ENCODE assay signal across 2 cellular contexts in the genomic region with DNA sequence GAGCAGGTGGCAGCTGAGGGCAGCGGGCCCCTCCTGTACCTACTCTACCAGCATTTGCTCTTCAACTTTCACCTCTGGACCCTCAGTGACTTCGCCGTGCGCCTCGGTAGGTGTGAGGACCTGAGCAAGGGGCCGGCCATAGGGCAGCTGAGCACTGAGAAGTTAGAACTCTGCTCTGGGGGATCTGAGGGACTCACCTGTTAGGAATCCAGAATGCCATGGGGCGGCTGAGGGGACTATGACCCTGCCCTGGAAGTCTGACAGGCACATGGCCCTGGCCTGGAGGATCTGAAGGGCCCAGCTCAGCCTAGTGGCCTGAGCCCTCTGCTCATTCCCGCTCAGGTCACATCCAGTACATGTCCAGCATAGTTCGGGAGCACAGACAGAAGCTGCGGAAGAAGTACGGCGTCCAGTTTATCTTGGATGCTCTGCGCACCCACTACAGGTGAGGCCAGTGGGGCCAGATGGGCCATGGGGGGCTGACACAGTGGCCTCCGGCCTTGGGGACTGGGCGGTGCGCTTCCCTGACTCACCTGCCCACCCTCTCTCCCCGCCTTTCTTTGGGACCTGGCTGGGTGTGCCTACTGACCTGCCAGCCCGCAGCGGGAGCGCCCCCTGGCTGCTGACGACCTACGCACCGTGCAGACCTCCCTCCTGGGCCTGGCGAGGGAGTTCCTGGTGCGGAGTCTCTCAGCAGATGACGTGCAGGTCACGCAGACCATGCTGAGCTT.
TF ChIP-seq lines count a peak whose summit lies in the region.

No MANE protein-coding gene starts in this region.

TF ChIP-seq in HEK293, 187 proteins besides CTCF, POLR2A, EP300 and RAD21 (continued from another document):
- TF ChIP-seq, protein P1, sequence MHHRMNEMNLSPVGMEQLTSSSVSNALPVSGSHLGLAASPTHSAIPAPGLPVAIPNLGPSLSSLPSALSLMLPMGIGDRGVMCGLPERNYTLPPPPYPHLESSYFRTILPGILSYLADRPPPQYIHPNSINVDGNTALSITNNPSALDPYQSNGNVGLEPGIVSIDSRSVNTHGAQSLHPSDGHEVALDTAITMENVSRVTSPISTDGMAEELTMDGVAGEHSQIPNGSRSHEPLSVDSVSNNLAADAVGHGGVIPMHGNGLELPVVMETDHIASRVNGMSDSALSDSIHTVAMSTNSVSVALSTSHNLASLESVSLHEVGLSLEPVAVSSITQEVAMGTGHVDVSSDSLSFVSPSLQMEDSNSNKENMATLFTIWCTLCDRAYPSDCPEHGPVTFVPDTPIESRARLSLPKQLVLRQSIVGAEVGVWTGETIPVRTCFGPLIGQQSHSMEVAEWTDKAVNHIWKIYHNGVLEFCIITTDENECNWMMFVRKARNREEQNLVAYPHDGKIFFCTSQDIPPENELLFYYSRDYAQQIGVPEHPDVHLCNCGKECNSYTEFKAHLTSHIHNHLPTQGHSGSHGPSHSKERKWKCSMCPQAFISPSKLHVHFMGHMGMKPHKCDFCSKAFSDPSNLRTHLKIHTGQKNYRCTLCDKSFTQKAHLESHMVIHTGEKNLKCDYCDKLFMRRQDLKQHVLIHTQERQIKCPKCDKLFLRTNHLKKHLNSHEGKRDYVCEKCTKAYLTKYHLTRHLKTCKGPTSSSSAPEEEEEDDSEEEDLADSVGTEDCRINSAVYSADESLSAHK (tag by site-specific recombination; IDR thresholded peaks at IDR 0.05): no peak
- TF ChIP-seq ZBTB7A (tag by site-specific recombination; IDR thresholded peaks at IDR 0.05; ENCODE audit: low read depth) (no peak), GLIS2 (tag by site-specific recombination; IDR thresholded peaks at IDR 0.05) (0 out of 2 replicates have a peak, but pooled peaks have one; percentile 16), ZNF621 (tag by site-specific recombination; IDR thresholded peaks at IDR 0.05) (no peak), ZNF2 (tag by site-specific recombination; IDR thresholded peaks at IDR 0.05) (peak; percentile 44; the same call in 1 of the 2 replicates), MZF1 (tag by site-specific recombination; IDR thresholded peaks at IDR 0.05; ENCODE audit: borderline replicate concordance) (no peak), SALL2 (tag by site-specific recombination; IDR thresholded peaks at IDR 0.05; ENCODE audit: borderline replicate concordance) (no peak), ZNF404 (tag by site-specific recombination; IDR thresholded peaks at IDR 0.05) (no peak), KLF1 (tag by site-specific recombination; IDR thresholded peaks at IDR 0.05) (0 out of 2 replicates have a peak, but pooled peaks have one; percentile 32), OVOL3 (tag by site-specific recombination; IDR thresholded peaks at IDR 0.05) (no peak), ZSCAN23 (tag by site-specific recombination; IDR thresholded peaks at IDR 0.05) (no peak), ZNF157 (tag by site-specific recombination; IDR thresholded peaks at IDR 0.05) (no peak), PRDM1 (tag by site-specific recombination; IDR thresholded peaks at IDR 0.05) (no peak), ZNF600 (tag by site-specific recombination; IDR thresholded peaks at IDR 0.05) (peak; percentile 62), KLF9 (tag by site-specific recombination; IDR thresholded peaks at IDR 0.05; ENCODE audit: low read depth) (no peak), ZNF416 (tag by site-specific recombination; IDR thresholded peaks at IDR 0.05) (no peak), ZNF530 (tag by site-specific recombination; IDR thresholded peaks at IDR 0.05; ENCODE audit: low read depth) (no peak), ZNF624 (tag by site-specific recombination; IDR thresholded peaks at IDR 0.05) (no peak), SP3 (tag by site-specific recombination; IDR thresholded peaks at IDR 0.05) (no peak), ZNF433 (tag by site-specific recombination; IDR thresholded peaks at IDR 0.05; ENCODE audit: low read depth) (no peak), ZNF354C (tag by site-specific recombination; IDR thresholded peaks at IDR 0.05; ENCODE audit: borderline replicate concordance, low read depth) (no peak), ZNF792 (tag by site-specific recombination; IDR thresholded peaks at IDR 0.05) (no peak), ZNF660 (tag by site-specific recombination; IDR thresholded peaks at IDR 0.05) (no peak), ZNF626 (tag by site-specific recombination; IDR thresholded peaks at IDR 0.05) (no peak), ZNF529 (tag by site-specific recombination; IDR thresholded peaks at IDR 0.05; ENCODE audit: insufficient replicate concordance) (no peak), HOXC10 (CRISPR knock-in tag; IDR thresholded peaks at IDR 0.05) (no peak), ZFHX2 (tag by site-specific recombination; conservative IDR thresholded peaks at IDR 0.05) (0 out of 2 replicates have a peak, but pooled peaks have one; percentile 12), KLF16 (tag by site-specific recombination; IDR thresholded peaks at IDR 0.05) (no peak), ZNF274 (IDR thresholded peaks at IDR 0.05; ENCODE audit: low read length) (no peak), ZNF274 (tag by site-specific recombination; IDR thresholded peaks at IDR 0.05; ENCODE audit: borderline replicate concordance) (no peak)
- TF ChIP-seq, protein P2, sequence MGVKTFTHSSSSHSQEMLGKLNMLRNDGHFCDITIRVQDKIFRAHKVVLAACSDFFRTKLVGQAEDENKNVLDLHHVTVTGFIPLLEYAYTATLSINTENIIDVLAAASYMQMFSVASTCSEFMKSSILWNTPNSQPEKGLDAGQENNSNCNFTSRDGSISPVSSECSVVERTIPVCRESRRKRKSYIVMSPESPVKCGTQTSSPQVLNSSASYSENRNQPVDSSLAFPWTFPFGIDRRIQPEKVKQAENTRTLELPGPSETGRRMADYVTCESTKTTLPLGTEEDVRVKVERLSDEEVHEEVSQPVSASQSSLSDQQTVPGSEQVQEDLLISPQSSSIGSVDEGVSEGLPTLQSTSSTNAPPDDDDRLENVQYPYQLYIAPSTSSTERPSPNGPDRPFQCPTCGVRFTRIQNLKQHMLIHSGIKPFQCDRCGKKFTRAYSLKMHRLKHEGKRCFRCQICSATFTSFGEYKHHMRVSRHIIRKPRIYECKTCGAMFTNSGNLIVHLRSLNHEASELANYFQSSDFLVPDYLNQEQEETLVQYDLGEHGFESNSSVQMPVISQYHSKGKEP (tag by site-specific recombination; IDR thresholded peaks at IDR 0.05): no peak

TF ChIP-seq in GM12878, 131 proteins besides CTCF, POLR2A, EP300 and RAD21:
- TF ChIP-seq RAD51 (IDR thresholded peaks at IDR 0.05) (no peak), RUNX3 (IDR thresholded peaks at IDR 0.05; ENCODE audit: low read length) (0 out of 2 replicates have a peak, but pooled peaks have one; percentile 9), SMAD1 (IDR thresholded peaks at IDR 0.05; ENCODE audit: low read depth, partially characterized antibody) (no peak), ZSCAN29 (IDR thresholded peaks at IDR 0.05) (no peak), NR2F1 (conservative IDR thresholded peaks at IDR 0.05) (no peak), FOXM1 (IDR thresholded peaks at IDR 0.05; ENCODE audit: low read depth, low read length) (no peak), BHLHE40 (IDR thresholded peaks at IDR 0.05; ENCODE audit: borderline replicate concordance in 1 of 2, low read depth in 2 of 2, low read length in 1 of 2) (peak in 1 of 2 experiments; percentile 18; a peak in 1 of 4 replicates), EED (IDR thresholded peaks at IDR 0.05; ENCODE audit: low read depth) (0 out of 2 replicates have a peak, but pooled peaks have one; percentile 15), RELA (IDR thresholded peaks at IDR 0.05; ENCODE audit: borderline replicate concordance, partially characterized antibody) (no peak), LARP7 (IDR thresholded peaks at IDR 0.05) (peak; percentile 39; the same call in 1 of the 2 replicates), SP1 (IDR thresholded peaks at IDR 0.05; ENCODE audit: low read depth, low read length) (no peak), WRNIP1 (IDR thresholded peaks at IDR 0.05; ENCODE audit: borderline replicate concordance, low read depth, low read length) (no peak), HDGF (IDR thresholded peaks at IDR 0.05) (peak; percentile 89; the same call in 1 of the 2 replicates), CBFB (IDR thresholded peaks at IDR 0.05; ENCODE audit: low read depth) (no peak), BMI1 (IDR thresholded peaks at IDR 0.05; ENCODE audit: borderline replicate concordance) (no peak), YBX1 (IDR thresholded peaks at IDR 0.05) (no peak), CHD1 (IDR thresholded peaks at IDR 0.05; ENCODE audit: low read depth, low read length) (no peak), MEF2A (IDR thresholded peaks at IDR 0.05; ENCODE audit: insufficient read depth, low read depth, low read length) (no peak), GATAD2B (conservative IDR thresholded peaks at IDR 0.05; ENCODE audit: low read depth) (0 out of 2 replicates have a peak, but pooled peaks have one; percentile 22), MYB (IDR thresholded peaks at IDR 0.05; ENCODE audit: borderline replicate concordance, low read depth, low read length) (no peak), NBN (IDR thresholded peaks at IDR 0.05) (0 out of 2 replicates have a peak, but pooled peaks have one; percentile 15), PAX5 (IDR thresholded peaks at IDR 0.05; ENCODE audit: borderline replicate concordance, low read depth, low read length) (no peak), CHD4 (IDR thresholded peaks at IDR 0.05) (no peak), ATF7 (IDR thresholded peaks at IDR 0.05; ENCODE audit: low read depth) (no peak), SMC3 (IDR thresholded peaks at IDR 0.05; ENCODE audit: borderline replicate concordance, low read length) (peak; percentile 91), IKZF1 (conservative IDR thresholded peaks at IDR 0.05) (peak; percentile 12; the same call in 1 of the 2 replicates)
- TF ChIP-seq, protein P3, sequence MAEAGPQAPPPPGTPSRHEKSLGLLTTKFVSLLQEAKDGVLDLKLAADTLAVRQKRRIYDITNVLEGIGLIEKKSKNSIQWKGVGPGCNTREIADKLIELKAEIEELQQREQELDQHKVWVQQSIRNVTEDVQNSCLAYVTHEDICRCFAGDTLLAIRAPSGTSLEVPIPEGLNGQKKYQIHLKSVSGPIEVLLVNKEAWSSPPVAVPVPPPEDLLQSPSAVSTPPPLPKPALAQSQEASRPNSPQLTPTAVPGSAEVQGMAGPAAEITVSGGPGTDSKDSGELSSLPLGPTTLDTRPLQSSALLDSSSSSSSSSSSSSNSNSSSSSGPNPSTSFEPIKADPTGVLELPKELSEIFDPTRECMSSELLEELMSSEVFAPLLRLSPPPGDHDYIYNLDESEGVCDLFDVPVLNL (IDR thresholded peaks at IDR 0.05; ENCODE audit: low read depth, low read length): no peak
- TF ChIP-seq, protein P4, sequence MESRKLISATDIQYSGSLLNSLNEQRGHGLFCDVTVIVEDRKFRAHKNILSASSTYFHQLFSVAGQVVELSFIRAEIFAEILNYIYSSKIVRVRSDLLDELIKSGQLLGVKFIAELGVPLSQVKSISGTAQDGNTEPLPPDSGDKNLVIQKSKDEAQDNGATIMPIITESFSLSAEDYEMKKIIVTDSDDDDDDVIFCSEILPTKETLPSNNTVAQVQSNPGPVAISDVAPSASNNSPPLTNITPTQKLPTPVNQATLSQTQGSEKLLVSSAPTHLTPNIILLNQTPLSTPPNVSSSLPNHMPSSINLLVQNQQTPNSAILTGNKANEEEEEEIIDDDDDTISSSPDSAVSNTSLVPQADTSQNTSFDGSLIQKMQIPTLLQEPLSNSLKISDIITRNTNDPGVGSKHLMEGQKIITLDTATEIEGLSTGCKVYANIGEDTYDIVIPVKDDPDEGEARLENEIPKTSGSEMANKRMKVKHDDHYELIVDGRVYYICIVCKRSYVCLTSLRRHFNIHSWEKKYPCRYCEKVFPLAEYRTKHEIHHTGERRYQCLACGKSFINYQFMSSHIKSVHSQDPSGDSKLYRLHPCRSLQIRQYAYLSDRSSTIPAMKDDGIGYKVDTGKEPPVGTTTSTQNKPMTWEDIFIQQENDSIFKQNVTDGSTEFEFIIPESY (IDR thresholded peaks at IDR 0.05): no peak
- TF ChIP-seq, protein P5, sequence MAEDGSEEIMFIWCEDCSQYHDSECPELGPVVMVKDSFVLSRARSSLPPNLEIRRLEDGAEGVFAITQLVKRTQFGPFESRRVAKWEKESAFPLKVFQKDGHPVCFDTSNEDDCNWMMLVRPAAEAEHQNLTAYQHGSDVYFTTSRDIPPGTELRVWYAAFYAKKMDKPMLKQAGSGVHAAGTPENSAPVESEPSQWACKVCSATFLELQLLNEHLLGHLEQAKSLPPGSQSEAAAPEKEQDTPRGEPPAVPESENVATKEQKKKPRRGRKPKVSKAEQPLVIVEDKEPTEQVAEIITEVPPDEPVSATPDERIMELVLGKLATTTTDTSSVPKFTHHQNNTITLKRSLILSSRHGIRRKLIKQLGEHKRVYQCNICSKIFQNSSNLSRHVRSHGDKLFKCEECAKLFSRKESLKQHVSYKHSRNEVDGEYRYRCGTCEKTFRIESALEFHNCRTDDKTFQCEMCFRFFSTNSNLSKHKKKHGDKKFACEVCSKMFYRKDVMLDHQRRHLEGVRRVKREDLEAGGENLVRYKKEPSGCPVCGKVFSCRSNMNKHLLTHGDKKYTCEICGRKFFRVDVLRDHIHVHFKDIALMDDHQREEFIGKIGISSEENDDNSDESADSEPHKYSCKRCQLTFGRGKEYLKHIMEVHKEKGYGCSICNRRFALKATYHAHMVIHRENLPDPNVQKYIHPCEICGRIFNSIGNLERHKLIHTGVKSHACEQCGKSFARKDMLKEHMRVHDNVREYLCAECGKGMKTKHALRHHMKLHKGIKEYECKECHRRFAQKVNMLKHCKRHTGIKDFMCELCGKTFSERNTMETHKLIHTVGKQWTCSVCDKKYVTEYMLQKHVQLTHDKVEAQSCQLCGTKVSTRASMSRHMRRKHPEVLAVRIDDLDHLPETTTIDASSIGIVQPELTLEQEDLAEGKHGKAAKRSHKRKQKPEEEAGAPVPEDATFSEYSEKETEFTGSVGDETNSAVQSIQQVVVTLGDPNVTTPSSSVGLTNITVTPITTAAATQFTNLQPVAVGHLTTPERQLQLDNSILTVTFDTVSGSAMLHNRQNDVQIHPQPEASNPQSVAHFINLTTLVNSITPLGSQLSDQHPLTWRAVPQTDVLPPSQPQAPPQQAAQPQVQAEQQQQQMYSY (CRISPR knock-in tag; IDR thresholded peaks at IDR 0.05): no peak
